In the genomic region with DNA sequence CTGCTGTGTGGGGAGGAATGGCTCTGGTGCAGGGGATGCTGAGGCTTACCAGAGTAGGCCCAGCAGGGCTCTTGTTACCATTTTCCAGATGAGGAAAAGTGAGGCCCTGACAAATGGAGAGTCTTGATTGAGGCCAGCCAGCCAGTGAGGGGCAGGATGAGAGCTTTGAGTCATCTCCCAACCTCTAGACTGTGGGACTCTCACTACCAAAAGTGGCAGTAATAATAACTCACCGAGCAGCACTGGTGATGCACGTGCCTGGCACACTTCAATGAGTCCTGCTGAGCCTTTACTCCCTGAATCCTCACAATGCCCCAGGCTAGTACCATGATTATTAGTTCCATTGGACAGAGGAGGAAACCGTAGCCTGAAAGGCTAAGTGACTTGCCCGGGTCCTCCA, we compare ENCODE assay signal across 13 cellular contexts. TPM values are rescaled to one million over a fixed set of nuclear protein-coding genes. Genes with fewer than 3 reads are reported as not detected.
DNase-seq lines count a peak whose midpoint lies in the region; ATAC-seq, FAIRE-seq and TF ChIP-seq lines count a peak whose summit lies in the region.
"Had no signal": no experiment of that assay in that cellular context is flagged by ENCODE, and none has a peak within 500 bp of the region (broad histone marks: within the 10 kb centered on the region; RNA-seq: fewer than 3 reads in every experiment).

No MANE protein-coding gene starts in this region.

- H3K9me3 ChIP-seq in ascending aorta, result no peaks in the 10 kb centered on the region

- no peak for TF ChIP-seq POLR2A in GM12892 (IDR thresholded peaks at IDR 0.05; ENCODE audit: low read depth, low read length)

- peaks cover 19% of the 10 kb centered on the region for H3K36me3 Mint-ChIP-seq in nephron (ENCODE audit: low read depth)

- H3K27ac Mint-ChIP-seq in nephron, result peak overlapping the region in 2 of 3 experiments; percentile 33 to 82

- H3K4me3 ChIP-seq in ascending aorta, result no peak overlapping the region
- H3K4me3 ChIP-seq: K562 had no signal

- H3K27ac ChIP-seq in ascending aorta, result peak overlapping the region; percentile 93 to 96

- intact Hi-C loops in ascending aorta (cut with DNase I), result no loop called here

- H3K27me3 ChIP-seq in ascending aorta, result no peaks in the 10 kb centered on the region

- no peaks in the 10 kb centered on the region for H3K9me3 Mint-ChIP-seq in nephron
- H3K9me3 Mint-ChIP-seq: natural killer cell treated with Interleukin-12 subunit alpha and Interleukin-12 subunit beta and Interleukin-15 and Interleukin-18, amount 100 ng/mL, for 72 hours had no signal

- peaks cover 33 to 55% of the 10 kb centered on the region in 2 donors for H3K4me1 ChIP-seq in ascending aorta

- TF ChIP-seq CTCF in ascending aorta (IDR thresholded peaks at IDR 0.05) (no peak), nephron (IDR thresholded peaks at IDR 0.05; ENCODE audit: unreplicated experiment in 3 of 3) (no peak), GM10266 (IDR thresholded peaks at IDR 0.05; ENCODE audit: control insufficient read depth, insufficient read depth, low read depth, missing control alignments) (no peak)

- peaks cover 35 to 36% of the 10 kb centered on the region in 2 donors for H3K36me3 ChIP-seq in ascending aorta

- H3K4me3 Mint-ChIP-seq in nephron, result peak overlapping the region in 2 of 3 experiments; percentile 21 to 39

- DNase-seq in Ammon's horn (ENCODE audit: low spot score) (peak; percentile 0), GM12892 (ENCODE audit: insufficient read length) (no peak), ascending aorta (ENCODE audit: low spot score in 2 of 2) (no peak), GM10266 (ENCODE audit: extremely low spot score) (no peak), NCI-H446 treated with DMSO at 0.1 percent for 48 hours (lab: John Stamatoyannopoulos, UW) (no peak)
- DNase-seq: cerebellar nuclear complex, NCI-H2171, SIG-M5 had no signal

- FAIRE-seq in GM12892 (lab: Jason Lieb, UNC), result peak; percentile 14
- FAIRE-seq: K562 had no signal

- ATAC-seq in GM19452 (IDR thresholded peaks at IDR 0.05; ENCODE audit: unreplicated experiment), result no peak
- ATAC-seq in GM21360 (IDR thresholded peaks at IDR 0.05; ENCODE audit: unreplicated experiment), result no peak
- ATAC-seq: K562 had no signal

- peaks cover 41% of the 10 kb centered on the region for H3K4me1 Mint-ChIP-seq in nephron

- H3K27me3 Mint-ChIP-seq in nephron (ENCODE audit: low read depth), result no peaks in the 10 kb centered on the region
- H3K27me3 Mint-ChIP-seq: natural killer cell treated with Interleukin-12 subunit alpha and Interleukin-12 subunit beta and Interleukin-15 and Interleukin-18, amount 100 ng/mL, for 72 hours had no signal

RNA-seq across cellular contexts. Expression of a gene that starts 7.8 kb away (rescaled TPM):
- 6.1 TPM for polyA plus RNA-seq in GM12892 (2012; ENCODE audit: missing spikeins)
- 247 TPM for total RNA-seq in ascending aorta

RNA-seq across cellular contexts. Expression of a gene that starts 21.9 kb away (rescaled TPM):
- polyA plus RNA-seq in GM12892 (2012; ENCODE audit: missing spikeins), result 10.6 TPM
- total RNA-seq in ascending aorta, result 51.6 TPM

RNA-seq across cellular contexts. Expression of a gene that starts 25.1 kb away (rescaled TPM):
- polyA plus RNA-seq in GM12892 (2012; ENCODE audit: missing spikeins), result not detected
- not detected for total RNA-seq in ascending aorta

RNA-seq across cellular contexts. Expression of a gene that starts 25.6 kb away (rescaled TPM):
- 26.5 TPM for polyA plus RNA-seq in GM12892 (2012; ENCODE audit: missing spikeins)
- 88.9 TPM for total RNA-seq in ascending aorta

RNA-seq across cellular contexts. Expression of a gene that starts 34.4 kb away (rescaled TPM):
- 21.9 TPM for polyA plus RNA-seq in GM12892 (2012; ENCODE audit: missing spikeins)
- total RNA-seq in ascending aorta, result 27.0 TPM
